In genomic region chr6:107666084-107666981, GRCh38 we compare ENCODE assay signal across 11 cellular contexts.
DNase-seq lines count a peak whose midpoint lies in the region; ATAC-seq lines count a peak whose summit lies in the region.
"Had no signal": no experiment of that assay in that cellular context is flagged by ENCODE, and none has a peak within 500 bp of the region (broad histone marks: within the 10 kb centered on the region; RNA-seq: fewer than 3 reads in every experiment).

No MANE protein-coding gene starts in this region.

- H3K27ac ChIP-seq in muscle layer of duodenum (ENCODE audit: low read length): peak overlapping the region; percentile 49

- H3K36me3 ChIP-seq in muscle layer of duodenum (ENCODE audit: control insufficient read depth in 1 of 2, insufficient read depth in 2 of 2, low read length in 2 of 2): no peaks in the 10 kb centered on the region

- no peaks in the 10 kb centered on the region for H3K27me3 ChIP-seq in muscle layer of duodenum (ENCODE audit: low read depth, low read length)

- peaks cover 4 to 6% of the 10 kb centered on the region in 2 donors for H3K4me1 ChIP-seq in muscle layer of duodenum (ENCODE audit: control insufficient read depth in 1 of 2, insufficient read depth in 2 of 2, low read length in 2 of 2)

- DNase-seq in COLO829 (ENCODE audit: low spot score): peak; percentile 25
- DNase-seq in NCI-H1092 treated with DMSO at 0.1 percent for 48 hours (lab: John Stamatoyannopoulos, UW): peak; percentile 80
- peak; percentile 27 for DNase-seq in astrocyte of the hippocampus (ENCODE audit: low read depth, low spot score)
- no peak for DNase-seq in NCI-H345 treated with DMSO at 0.1 percent for 48 hours (lab: John Stamatoyannopoulos, UW; ENCODE audit: unreplicated experiment)
- DNase-seq: activated naive CD4-positive, alpha-beta T cell treated with anti-CD3 and anti-CD28 coated beads, Interleukin-2, amount 50 U/mL, for 16 hours; COR-L47; mucosa of descending colon had no signal

- no peaks in the 10 kb centered on the region for H3K9me3 ChIP-seq in muscle layer of duodenum (ENCODE audit: control insufficient read depth in 1 of 2, low read length in 2 of 2)
- H3K9me3 ChIP-seq: mucosa of descending colon had no signal

- no peak overlapping the region for H3K4me3 ChIP-seq in muscle layer of duodenum (ENCODE audit: low read depth in 1 of 2, low read length in 2 of 2)
- H3K4me3 ChIP-seq: mucosa of descending colon had no signal

- ATAC-seq in GM18520 (IDR thresholded peaks at IDR 0.05; ENCODE audit: unreplicated experiment) (no peak), HG02840 (IDR thresholded peaks at IDR 0.05; ENCODE audit: low FRiP score, unreplicated experiment) (no peak), GM19023 (IDR thresholded peaks at IDR 0.05; ENCODE audit: unreplicated experiment) (no peak)
- ATAC-seq: mucosa of descending colon had no signal
